Comparison of ENCODE assay signal across 37 cellular contexts in genomic region chr6:167843023-167843422, GRCh38.
"Had no signal": no experiment of that assay in that cellular context is flagged by ENCODE, and none has a peak within 500 bp of the region (broad histone marks: within the 10 kb centered on the region; RNA-seq: fewer than 3 reads in every experiment).

No MANE protein-coding gene starts in this region.

- H3K4me1 Mint-ChIP-seq: activated B cell treated with CpG ODN at 0.5 μM for 24 hours; activated CD4-positive, alpha-beta T cell treated with anti-CD3 and anti-CD28 coated beads, Interleukin-2, amount 10 ng/mL, durations not matched to agents 24 days and 14 days; activated naive CD8-positive, alpha-beta T cell treated with anti-CD3 and anti-CD28 coated beads for 36 hours had no signal

- ATAC-seq: activated CD8-positive, alpha-beta T cell treated with anti-CD3 and anti-CD28 coated beads for 36 hours; activated naive CD4-positive, alpha-beta T cell treated with anti-CD3 and anti-CD28 coated beads, Interleukin-2, amount 50 U/mL, for 72 hours; activated T-cell treated with anti-CD3 and anti-CD28 coated beads, Interleukin-2, amount 50 U/mL, for 4 hours; activated T-cell treated with anti-CD3 and anti-CD28 coated beads, Interleukin-2, amount 50 U/mL, for 72 hours; activated T-helper 17 cell treated with anti-CD3 and anti-CD28 coated beads, Interleukin-2, amount 50 U/mL, for 72 hours; body of pancreas had no signal

- FAIRE-seq: astrocyte, TTC549 had no signal

- H3K4me3 ChIP-seq: adrenal gland, body of pancreas, breast epithelium had no signal

- H3K27me3 Mint-ChIP-seq: activated B cell treated with CpG ODN at 0.5 μM for 24 hours; activated T-helper 17 cell treated with anti-CD3 and anti-CD28 coated beads, Interleukin-2, amount 50 U/mL, for 72 hours had no signal

- H3K36me3 Mint-ChIP-seq: activated CD4-positive, alpha-beta memory T cell treated with anti-CD3 and anti-CD28 coated beads for 36 hours; activated naive CD4-positive, alpha-beta T cell treated with anti-CD3 and anti-CD28 coated beads, Interleukin-2, amount 50 U/mL, for 72 hours; activated naive CD8-positive, alpha-beta T cell treated with anti-CD3 and anti-CD28 coated beads for 36 hours had no signal

- H3K9me3 ChIP-seq: adrenal gland, body of pancreas, breast epithelium had no signal

- H3K4me1 ChIP-seq: breast epithelium had no signal

- H3K4me3 Mint-ChIP-seq: activated B cell treated with CpG ODN at 0.5 μM for 24 hours; activated CD4-positive, alpha-beta memory T cell treated with anti-CD3 and anti-CD28 coated beads for 36 hours; activated CD4-positive, alpha-beta T cell treated with anti-CD3 and anti-CD28 coated beads, Interleukin-2, amount 10 ng/mL, durations not matched to agents 24 days and 14 days; activated CD8-positive, alpha-beta T cell treated with anti-CD3 and anti-CD28 coated beads for 36 hours; activated naive CD4-positive, alpha-beta T cell treated with anti-CD3 and anti-CD28 coated beads for 36 hours; activated naive CD8-positive, alpha-beta T cell treated with anti-CD3 and anti-CD28 coated beads for 36 hours; activated T-cell treated with anti-CD3 and anti-CD28 coated beads, Interleukin-2, amount 50 U/mL, for 4 hours; activated T-cell treated with anti-CD3 and anti-CD28 coated beads, Interleukin-2, amount 50 U/mL, for 72 hours; activated T-helper 1 cell treated with anti-CD3 and anti-CD28 coated beads, Interleukin-12 subunit alpha, Interleukin-12 subunit beta, Interleukin-2, Interleukin-4 antibody, amounts not matched to agents 30 ng/mL and 10 ng/mL and 1 ng/mL, durations not matched to agents 14 hours and 24 hours and 36 hours; activated T-helper 17 cell treated with anti-CD3 and anti-CD28 coated beads, Interleukin-2, amount 50 U/mL, for 72 hours; T-helper 1 cell treated with Interleukin-12 subunit alpha and Interleukin-12 subunit beta and Interleukin-4 antibody, amounts not matched to agents 30 μg/mL and 1 μg/mL, for 36 hours; T-helper 2 cell treated with Interferon-gamma antibody and Interleukin-4, amounts not matched to agents 5 μg/mL and 100 μg/mL, for 36 hours had no signal

- H3K27ac ChIP-seq: adrenal gland, brain microvascular endothelial cell, WERI-Rb-1 had no signal

- H3K9me3 Mint-ChIP-seq: activated B cell treated with CpG ODN at 0.5 μM for 24 hours; activated CD4-positive, alpha-beta memory T cell treated with anti-CD3 and anti-CD28 coated beads for 36 hours; activated CD4-positive, alpha-beta T cell treated with anti-CD3 and anti-CD28 coated beads, Interleukin-2, amount 10 ng/mL, durations not matched to agents 24 days and 14 days; activated CD8-positive, alpha-beta T cell treated with anti-CD3 and anti-CD28 coated beads for 36 hours; activated naive CD4-positive, alpha-beta T cell treated with anti-CD3 and anti-CD28 coated beads for 36 hours; activated naive CD4-positive, alpha-beta T cell treated with anti-CD3 and anti-CD28 coated beads, Interleukin-2, amount 50 U/mL, for 72 hours; activated naive CD8-positive, alpha-beta T cell treated with anti-CD3 and anti-CD28 coated beads for 36 hours; activated T-cell treated with anti-CD3 and anti-CD28 coated beads, Interleukin-2, amount 50 U/mL, for 4 hours; activated T-cell treated with anti-CD3 and anti-CD28 coated beads, Interleukin-2, amount 50 U/mL, for 72 hours; activated T-helper 1 cell treated with anti-CD3 and anti-CD28 coated beads, Interleukin-12 subunit alpha, Interleukin-12 subunit beta, Interleukin-2, Interleukin-4 antibody, amounts not matched to agents 30 ng/mL and 10 ng/mL and 1 ng/mL, durations not matched to agents 14 hours and 24 hours and 36 hours; activated T-helper 17 cell treated with anti-CD3 and anti-CD28 coated beads, Interleukin-2, amount 50 U/mL, for 72 hours; T-helper 1 cell treated with Interleukin-12 subunit alpha and Interleukin-12 subunit beta and Interleukin-4 antibody, amounts not matched to agents 30 μg/mL and 1 μg/mL, for 36 hours; T-helper 2 cell treated with Interferon-gamma antibody and Interleukin-4, amounts not matched to agents 5 μg/mL and 100 μg/mL, for 36 hours had no signal

- DNase-seq: activated B cell treated with CpG ODN at 0.5 μM for 24 hours; activated CD4-positive, alpha-beta memory T cell treated with anti-CD3 and anti-CD28 coated beads for 36 hours; activated CD4-positive, alpha-beta T cell treated with anti-CD3 and anti-CD28 coated beads for 4 hours; activated CD4-positive, alpha-beta T cell treated with anti-CD3 and anti-CD28 coated beads, Interleukin-2, amount 10 ng/mL, durations not matched to agents 24 days and 14 days; activated CD4-positive, alpha-beta T cell treated with anti-CD3 and anti-CD28 coated beads, Interleukin-2, amount 50 U/mL, for 1 hour; activated CD4-positive, alpha-beta T cell treated with anti-CD3 and anti-CD28 coated beads, Interleukin-2, amount 50 U/mL, for 4 hours; activated CD4-positive, CD25-positive, alpha-beta regulatory T cell treated with anti-CD3 and anti-CD28 coated beads, Interleukin-2, amount 50 U/mL, for 72 hours; activated CD8-positive, alpha-beta memory T cell treated with anti-CD3 and anti-CD28 coated beads, Interleukin-2, amount 50 U/mL, for 4 hours; activated CD8-positive, alpha-beta T cell treated with anti-CD3 and anti-CD28 coated beads for 36 hours; activated effector memory CD4-positive, alpha-beta T cell treated with anti-CD3 and anti-CD28 coated beads, Interleukin-2, amount 50 U/mL, for 16 hours; activated gamma-delta T cell treated with Interleukin-2 at 50 U/mL for 16 hours; activated naive CD4-positive, alpha-beta T cell; activated naive CD4-positive, alpha-beta T cell treated with anti-CD3 and anti-CD28 coated beads for 36 hours; activated naive CD4-positive, alpha-beta T cell treated with anti-CD3 and anti-CD28 coated beads, Interleukin-2, amount 50 U/mL, for 16 hours; activated naive CD8-positive, alpha-beta T cell treated with anti-CD3 and anti-CD28 coated beads for 36 hours; activated T-cell treated with anti-CD3 and anti-CD28 coated beads for 4 hours; activated T-cell treated with anti-CD3 and anti-CD28 coated beads, Interleukin-2, amount 50 U/mL, for 1 hour; activated T-cell treated with anti-CD3 and anti-CD28 coated beads, Interleukin-2, amount 50 U/mL, for 4 hours; activated T-cell treated with anti-CD3 and anti-CD28 coated beads, Interleukin-2, amount 50 U/mL, for 72 hours; adrenal gland; amniotic stem cell; aorta; body of pancreas; brain microvascular endothelial cell; central memory CD4-positive, alpha-beta T cell; T-helper 1 cell; T-helper 2 cell; T-helper 9 cell; WERI-Rb-1 had no signal

- H3K27ac Mint-ChIP-seq: activated B cell treated with CpG ODN at 0.5 μM for 24 hours; activated CD4-positive, alpha-beta memory T cell treated with anti-CD3 and anti-CD28 coated beads for 36 hours; activated CD4-positive, alpha-beta T cell treated with anti-CD3 and anti-CD28 coated beads, Interleukin-2, amount 10 ng/mL, durations not matched to agents 24 days and 14 days; activated CD8-positive, alpha-beta T cell treated with anti-CD3 and anti-CD28 coated beads for 36 hours; activated naive CD4-positive, alpha-beta T cell treated with anti-CD3 and anti-CD28 coated beads for 36 hours; activated naive CD4-positive, alpha-beta T cell treated with anti-CD3 and anti-CD28 coated beads, Interleukin-2, amount 50 U/mL, for 72 hours; activated naive CD8-positive, alpha-beta T cell treated with anti-CD3 and anti-CD28 coated beads for 36 hours; activated T-cell treated with anti-CD3 and anti-CD28 coated beads, Interleukin-2, amount 50 U/mL, for 72 hours; activated T-helper 1 cell treated with anti-CD3 and anti-CD28 coated beads, Interleukin-12 subunit alpha, Interleukin-12 subunit beta, Interleukin-2, Interleukin-4 antibody, amounts not matched to agents 30 ng/mL and 10 ng/mL and 1 ng/mL, durations not matched to agents 14 hours and 24 hours and 36 hours; activated T-helper 17 cell treated with anti-CD3 and anti-CD28 coated beads, Interleukin-2, amount 50 U/mL, for 72 hours; T-helper 1 cell treated with Interleukin-12 subunit alpha and Interleukin-12 subunit beta and Interleukin-4 antibody, amounts not matched to agents 30 μg/mL and 1 μg/mL, for 36 hours; T-helper 2 cell treated with Interferon-gamma antibody and Interleukin-4, amounts not matched to agents 5 μg/mL and 100 μg/mL, for 36 hours had no signal

- H3K36me3 ChIP-seq: adrenal gland, brain microvascular endothelial cell, breast epithelium, WERI-Rb-1 had no signal
